ENCODE assay signal across 13 cellular contexts in genomic region chr5:148794729-148795590, GRCh38. TPM values are rescaled to one million over a fixed set of nuclear protein-coding genes. Genes with fewer than 3 reads are reported as not detected.
A peak's percentile ranks its signal among the peaks of the same experiment; 100 is the strongest.
DNase-seq lines count a peak whose midpoint lies in the region; ATAC-seq and TF ChIP-seq lines count a peak whose summit lies in the region.
"Had no signal": no experiment of that assay in that cellular context is flagged by ENCODE, and none has a peak within 500 bp of the region (broad histone marks: within the 10 kb centered on the region; RNA-seq: fewer than 3 reads in every experiment).

No MANE protein-coding gene starts in this region.

- dilution Hi-C loops in IMR-90 (cut with HindIII; ENCODE audit: low sequenced_read_pairs, unreplicated experiment), result no loop called here

- intact Hi-C loops in IMR-90 (cut with micrococcal nuclease), result no loop called here
- intact Hi-C loops in naive thymus-derived CD4-positive, alpha-beta T cell (cut with micrococcal nuclease), result no loop called here

- peaks cover 9% of the 10 kb centered on the region; the same call in 1 of the 2 replicates for H3K9me1 ChIP-seq in IMR-90 (ENCODE audit: insufficient read depth, low read length)

- CTCF ChIA-PET in IMR-90 (lab: Yijun Ruan, JAX), result interaction anchor here (0.6 to 0.7 kb wide), 2 partner anchors 239 to 240 kb away, joined by 3 read pairs; no protein-coding TSS in a partner anchor
- CTCF ChIA-PET in naive thymus-derived CD4-positive, alpha-beta T cell (lab: Charles Lee), result no interaction called here

- H3K36me3 Mint-ChIP-seq in mesothelial cell of epicardium, result no peaks in the 10 kb centered on the region
- no peaks in the 10 kb centered on the region for H3K36me3 Mint-ChIP-seq in naive thymus-derived CD4-positive, alpha-beta T cell

- H3K27me3 Mint-ChIP-seq in mesothelial cell of epicardium (ENCODE audit: low read depth), result peaks cover 2% of the 10 kb centered on the region
- peaks cover 4 to 18% (median 5%) of the 10 kb centered on the region in 5 donors for H3K27me3 Mint-ChIP-seq in naive thymus-derived CD4-positive, alpha-beta T cell

- no peaks in the 10 kb centered on the region for H3K79me1 ChIP-seq in IMR-90 (ENCODE audit: low read depth in 1 of 2, low read length in 2 of 2)

- H3K27me3 ChIP-seq in IMR-90 (ENCODE audit: control insufficient read depth, insufficient read depth, low read length) (no peaks in the 10 kb centered on the region), adipocyte (replicated peaks; ENCODE audit: control insufficient read depth, insufficient read depth, low read length) (no peaks in the 10 kb centered on the region)
- H3K27me3 ChIP-seq in naive thymus-derived CD4-positive, alpha-beta T cell (ENCODE audit: control insufficient read depth in 2 of 2, insufficient read depth in 2 of 2, low read length in 2 of 2), result no peaks in the 10 kb centered on the region
- H3K27me3 ChIP-seq: SJCRH30 had no signal

- H3K4me3 Mint-ChIP-seq in mesothelial cell of epicardium, result no peak overlapping the region
- no peak overlapping the region for H3K4me3 Mint-ChIP-seq in naive thymus-derived CD4-positive, alpha-beta T cell
- H3K4me3 Mint-ChIP-seq: activated CD4-positive, alpha-beta T cell treated with anti-CD3 and anti-CD28 coated beads, Interleukin-2, amount 10 ng/mL, durations not matched to agents 24 days and 14 days had no signal

- peaks cover 10% of the 10 kb centered on the region for H3K4me1 ChIP-seq in IMR-90 (ENCODE audit: control insufficient read depth, insufficient read depth, low read length)
- H3K4me1 ChIP-seq in adipocyte (ENCODE audit: control insufficient read depth, insufficient read depth, low read length), result peaks cover 23% of the 10 kb centered on the region
- no peaks in the 10 kb centered on the region for H3K4me1 ChIP-seq in naive thymus-derived CD4-positive, alpha-beta T cell (ENCODE audit: control insufficient read depth in 2 of 2, insufficient read depth in 2 of 2, low read length in 2 of 2)
- H3K4me1 ChIP-seq: SJCRH30 had no signal

- no peaks in the 10 kb centered on the region for H3K9me3 Mint-ChIP-seq in mesothelial cell of epicardium
- H3K9me3 Mint-ChIP-seq in naive thymus-derived CD4-positive, alpha-beta T cell, result no peaks in the 10 kb centered on the region

- ATAC-seq in GM18511 (IDR thresholded peaks at IDR 0.05; ENCODE audit: unreplicated experiment) (peak; percentile 25), IMR-90 (ENCODE audit: low read depth) (no peak; the same call in 1 of the 2 replicates), HG02970 (IDR thresholded peaks at IDR 0.05; ENCODE audit: low FRiP score, unreplicated experiment) (no peak)
- no peak for ATAC-seq in naive thymus-derived CD4-positive, alpha-beta T cell

- no peak overlapping the region for H3K14ac ChIP-seq in IMR-90 (replicated peaks; ENCODE audit: low read depth, low read length)

- no peak overlapping the region for H2AFZ ChIP-seq in IMR-90 (replicated peaks; ENCODE audit: low read length, poor library complexity)

- no peak overlapping the region for H4K8ac ChIP-seq in IMR-90 (ENCODE audit: low read depth in 2 of 2, low read length in 2 of 2)

- H3K4ac ChIP-seq in IMR-90 (ENCODE audit: low read depth, low read length), result no peak overlapping the region

- no peaks in the 10 kb centered on the region for H4K20me1 ChIP-seq in IMR-90 (ENCODE audit: insufficient read depth, low read length)

- no peak overlapping the region for H2BK120ac ChIP-seq in IMR-90 (ENCODE audit: low read depth, low read length)

- no peak overlapping the region for H2BK5ac ChIP-seq in IMR-90 (ENCODE audit: low read depth, low read length, poor library complexity, severe bottlenecking)

- H3K18ac ChIP-seq in IMR-90 (ENCODE audit: low read depth, low read length), result peak overlapping the region; percentile 54; the same call in 1 of the 2 replicates

- H2AK9ac ChIP-seq in IMR-90 (replicated peaks; ENCODE audit: low read depth, low read length, poor library complexity), result no peak overlapping the region

- no peak overlapping the region for H2AK5ac ChIP-seq in IMR-90 (ENCODE audit: low read depth, low read length)

- H2BK15ac ChIP-seq in IMR-90 (ENCODE audit: low read depth, low read length), result 0 out of 3 replicates have a peak overlapping the region, but pooled peaks have one; percentile 6

- TF ChIP-seq CTCF in IMR-90 (conservative IDR thresholded peaks at IDR 0.05; ENCODE audit: low read depth, low read length) (no peak), mesothelial cell of epicardium (IDR thresholded peaks at IDR 0.05; ENCODE audit: unreplicated experiment) (no peak)

- no peak overlapping the region for H3K9ac ChIP-seq in IMR-90 (ENCODE audit: low read depth, low read length)
- no peak overlapping the region for H3K9ac ChIP-seq in adipocyte (ENCODE audit: low read length)

- no peak overlapping the region for H3K56ac ChIP-seq in IMR-90 (ENCODE audit: extremely low read depth, insufficient read depth, low read length)

- no peak for TF ChIP-seq RAD21 in IMR-90 (IDR thresholded peaks at IDR 0.05; ENCODE audit: low read length)

- no peak overlapping the region for H4K91ac ChIP-seq in IMR-90 (ENCODE audit: insufficient read depth, low read depth, low read length)

- peak overlapping the region; percentile 36; the same call in 1 of the 2 replicates for H3K27ac ChIP-seq in IMR-90 (ENCODE audit: insufficient read depth, low read length)
- H3K27ac ChIP-seq in naive thymus-derived CD4-positive, alpha-beta T cell (ENCODE audit: low read depth, low read length), result no peak overlapping the region
- H3K27ac ChIP-seq: SJCRH30 had no signal

- 57% methylated on average over 1 of the region's 6 CpGs; no CpG with 5 or more reads in 1 of the 2 experiments for WGBS in IMR-90 (ENCODE audit: extremely low coverage in 2 of 2, insufficient read length in 1 of 2), 2 experiments

- H4K5ac ChIP-seq in IMR-90 (ENCODE audit: low read depth, low read length), result peak overlapping the region; percentile 9; the same call in 1 of the 2 replicates

- H3K4me1 Mint-ChIP-seq in mesothelial cell of epicardium, result no peaks in the 10 kb centered on the region
- H3K4me1 Mint-ChIP-seq in naive thymus-derived CD4-positive, alpha-beta T cell, result peaks cover 0 to 24% (median 0%) of the 10 kb centered on the region in 7 donors

- BruUV-seq in IMR-90 (replicated peaks; lab: Mats Ljungman, UMichigan), result no TSS peak

- in situ Hi-C loops in IMR-90 (cut with MboI; ENCODE audit: low sequenced_read_pairs), result no loop called here

- no peak overlapping the region; the same call in 1 of the 2 replicates for H3K4me2 ChIP-seq in IMR-90 (ENCODE audit: low read depth, low read length)

- POLR2A ChIA-PET in IMR-90 (lab: Charles Lee; ENCODE audit: unreplicated experiment), result no interaction called here
- POLR2A ChIA-PET in naive thymus-derived CD4-positive, alpha-beta T cell (lab: Charles Lee), result no interaction called here

- H3K9me3 ChIP-seq in IMR-90 (ENCODE audit: control insufficient read depth, insufficient read depth, low read length) (peaks cover 2% of the 10 kb centered on the region; the same call in 1 of the 2 replicates), adipocyte (ENCODE audit: control insufficient read depth, low read length) (peaks cover 5% of the 10 kb centered on the region)
- H3K9me3 ChIP-seq in naive thymus-derived CD4-positive, alpha-beta T cell (ENCODE audit: control insufficient read depth in 2 of 3, low read length in 3 of 3), result no peaks in the 10 kb centered on the region
- H3K9me3 ChIP-seq: SJCRH30 had no signal

- TF ChIP-seq POLR2A in IMR-90 (IDR thresholded peaks at IDR 0.05; ENCODE audit: low read depth, low read length), result no peak

- no peak overlapping the region for H3K27ac Mint-ChIP-seq in mesothelial cell of epicardium
- H3K27ac Mint-ChIP-seq in naive thymus-derived CD4-positive, alpha-beta T cell, result peak overlapping the region in 1 of 9 donors; percentile 11
- H3K27ac Mint-ChIP-seq: activated CD4-positive, alpha-beta T cell treated with anti-CD3 and anti-CD28 coated beads, Interleukin-2, amount 10 ng/mL, durations not matched to agents 24 days and 14 days had no signal

- H2BK20ac ChIP-seq in IMR-90 (ENCODE audit: low read depth, low read length), result no peak overlapping the region

- no peak overlapping the region for H3K4me3 ChIP-seq in IMR-90 (ENCODE audit: insufficient read depth, low read depth, low read length)
- H3K4me3 ChIP-seq in adipocyte (ENCODE audit: low read length), result peak overlapping the region; percentile 20
- H3K4me3 ChIP-seq in naive thymus-derived CD4-positive, alpha-beta T cell (ENCODE audit: low read length), result no peak overlapping the region
- H3K4me3 ChIP-seq: lung, SJCRH30 had no signal

- H3K36me3 ChIP-seq in IMR-90 (ENCODE audit: control insufficient read depth, insufficient read depth, low read length) (no peaks in the 10 kb centered on the region), adipocyte (ENCODE audit: control insufficient read depth, insufficient read depth, low read length, severe bottlenecking) (no peaks in the 10 kb centered on the region)
- H3K36me3 ChIP-seq in naive thymus-derived CD4-positive, alpha-beta T cell (ENCODE audit: control insufficient read depth in 2 of 3, insufficient read depth in 3 of 3, low read length in 3 of 3), result no peaks in the 10 kb centered on the region
- H3K36me3 ChIP-seq: SJCRH30 had no signal

- DNase-seq in IMR-90, result peak; percentile 96
- no peak for DNase-seq in adipocyte (ENCODE audit: low read depth)
- peak; percentile 31 for DNase-seq in myocyte (ENCODE audit: low read depth)
- no peak for DNase-seq in DMS53 treated with DMSO at 0.1 percent for 48 hours (lab: John Stamatoyannopoulos, UW; ENCODE audit: unreplicated experiment)
- no peak for DNase-seq in mesothelial cell of epicardium (ENCODE audit: low spot score in 2 of 2, unreplicated experiment in 2 of 2)
- no peak for DNase-seq in naive thymus-derived CD4-positive, alpha-beta T cell
- DNase-seq: activated CD4-positive, alpha-beta T cell treated with anti-CD3 and anti-CD28 coated beads, Interleukin-2, amount 10 ng/mL, durations not matched to agents 24 days and 14 days; activated gamma-delta T cell; NCI-H345; SJCRH30 had no signal

- H3K23ac ChIP-seq in IMR-90 (ENCODE audit: low read depth, low read length), result no peak overlapping the region

TF ChIP-seq in IMR-90, 13 proteins besides CTCF, POLR2A, EP300 and RAD21:
- TF ChIP-seq NFE2L2 (IDR thresholded peaks at IDR 0.05; ENCODE audit: low read depth, low read length) (peak; percentile 33; the same call in 1 of the 2 replicates), CEBPB (IDR thresholded peaks at IDR 0.05; ENCODE audit: low read depth, low read length) (peak; percentile 77), BHLHE40 (IDR thresholded peaks at IDR 0.05; ENCODE audit: low read depth, low read length) (no peak), FOS (IDR thresholded peaks at IDR 0.05; ENCODE audit: low read depth, low read length) (peak; percentile 33; the same call in 1 of the 2 replicates)

RNA-seq across cellular contexts. Expression of gene ADRB2, which starts 31.5 kb away (rescaled TPM):
- total RNA-seq in IMR-90 (2012; rRNA removed) (3.4 and 4.4 TPM in 2 replicates), myocyte (5.1 and 7.8 TPM in 2 replicates), mesothelial cell of epicardium (0.42 to 0.52 TPM (median 0.51 TPM) in 3 replicates)
- 1.6 and 2.7 TPM in 2 replicates for polyA plus RNA-seq in IMR-90 (2012; rRNA removed)
- 1.6 and 1.9 TPM in 2 replicates for polyA plus RNA-seq in IMR-90 (2012; cell fraction: cytosol; rRNA removed)
- polyA plus RNA-seq in IMR-90 (2012; cell fraction: nucleus; rRNA removed; ENCODE audit: low replicate concordance), result 2.0 and 2.4 TPM in 2 replicates
- polyA plus RNA-seq in myocyte (2012), result 1.7 TPM
- total RNA-seq in naive thymus-derived CD4-positive, alpha-beta T cell, result 10 to 100 TPM in 1 of 5 experiments, 1 to 10 TPM in 3, under 1 TPM in 1; 0.36 to 14.4 (median 1.3) TPM
- polyA plus RNA-seq in naive thymus-derived CD4-positive, alpha-beta T cell, result under 1 TPM; 0.21 to 0.25 TPM

Comparison
In these comparisons a context has a peak if more than half of its experiments do, and no peak if none do; other contexts are left out.
1. DNase-seq: peak in IMR-90 (single experiment) and myocyte (single experiment); none in adipocyte (single experiment), DMS53 treated with DMSO at 0.1 percent for 48 hours (single experiment), mesothelial cell of epicardium (0 of 2) and naive thymus-derived CD4-positive, alpha-beta T cell (0 of 9).